In the genomic region with DNA sequence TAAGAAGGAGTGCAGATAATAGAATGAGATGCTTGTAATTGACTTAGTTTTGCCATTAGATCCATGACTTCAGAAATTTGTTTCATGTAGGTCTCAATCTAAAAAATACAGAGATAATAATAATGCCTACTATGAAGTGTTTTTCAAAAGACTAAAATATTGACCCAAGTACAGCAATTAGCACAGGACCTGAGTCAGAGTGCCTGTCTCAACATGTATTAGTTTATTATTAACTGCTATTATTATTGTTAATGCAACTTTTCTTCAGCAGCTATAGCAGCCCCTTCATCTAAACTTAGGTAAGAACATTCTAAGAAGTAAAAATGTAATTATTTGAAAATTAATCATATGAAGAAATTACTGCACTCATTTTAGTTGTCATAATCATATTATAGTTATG, we compare ENCODE assay signal across 25 cellular contexts.
"Had no signal": no experiment of that assay in that cellular context is flagged by ENCODE, and none has a peak within 500 bp of the region (broad histone marks: within the 10 kb centered on the region; RNA-seq: fewer than 3 reads in every experiment).

No MANE protein-coding gene starts in this region.

- DNase-seq: colonic mucosa; cortex of kidney; effector CD8-positive, alpha-beta T cell; effector memory CD8-positive, alpha-beta T cell; endodermal cell; erythroblast; esophagus squamous epithelium; foreskin fibroblast; gastrocnemius medialis; glutamatergic neuron; head of caudate nucleus; heart right ventricle; hippocampal formation; left cardiac atrium; left lung; left ventricle myocardium superior; lower lobe of right lung; mesenchymal stem cell; mucosa of descending colon; naive B cell; naive thymus-derived CD8-positive, alpha-beta T cell had no signal

- H3K36me3 ChIP-seq: colonic mucosa, esophagus squamous epithelium, gastrocnemius medialis, heart right ventricle, left lung, lower lobe of right lung had no signal

- FAIRE-seq: endometrium, islet of Langerhans, keratinocyte had no signal

- H3K9me3 ChIP-seq: colonic mucosa, esophagus squamous epithelium, gastrocnemius medialis, left lung, lower lobe of right lung, mucosa of descending colon had no signal

- H3K27ac ChIP-seq: colonic mucosa, epithelial cell of prostate, esophagus squamous epithelium, gastrocnemius medialis, heart right ventricle, left lung, lower lobe of right lung had no signal

- H3K4me3 ChIP-seq: colonic mucosa, esophagus squamous epithelium, gastrocnemius medialis, heart right ventricle, left lung, lower lobe of right lung, mucosa of descending colon had no signal

- H3K27me3 ChIP-seq: colonic mucosa, esophagus squamous epithelium, gastrocnemius medialis, heart right ventricle, left lung had no signal

- H3K4me1 ChIP-seq: colonic mucosa, esophagus squamous epithelium, gastrocnemius medialis, lower lobe of right lung had no signal
